Comparison of ENCODE assay signal across 1 cellular context in genomic region chr7:44799939-44800338, GRCh38.
TF ChIP-seq lines count a peak whose summit lies in the region.

No MANE protein-coding gene starts in this region.

TF ChIP-seq in A549, 52 proteins besides CTCF, POLR2A, EP300 and RAD21:
- TF ChIP-seq ELK1 (IDR thresholded peaks at IDR 0.05; ENCODE audit: low read depth, low read length) (no peak), MAFK (IDR thresholded peaks at IDR 0.05; ENCODE audit: partially characterized antibody) (no peak), RARB (CRISPR knock-in tag; IDR thresholded peaks at IDR 0.05) (no peak)
